ENCODE assay signal across 9 cellular contexts in the genomic region with DNA sequence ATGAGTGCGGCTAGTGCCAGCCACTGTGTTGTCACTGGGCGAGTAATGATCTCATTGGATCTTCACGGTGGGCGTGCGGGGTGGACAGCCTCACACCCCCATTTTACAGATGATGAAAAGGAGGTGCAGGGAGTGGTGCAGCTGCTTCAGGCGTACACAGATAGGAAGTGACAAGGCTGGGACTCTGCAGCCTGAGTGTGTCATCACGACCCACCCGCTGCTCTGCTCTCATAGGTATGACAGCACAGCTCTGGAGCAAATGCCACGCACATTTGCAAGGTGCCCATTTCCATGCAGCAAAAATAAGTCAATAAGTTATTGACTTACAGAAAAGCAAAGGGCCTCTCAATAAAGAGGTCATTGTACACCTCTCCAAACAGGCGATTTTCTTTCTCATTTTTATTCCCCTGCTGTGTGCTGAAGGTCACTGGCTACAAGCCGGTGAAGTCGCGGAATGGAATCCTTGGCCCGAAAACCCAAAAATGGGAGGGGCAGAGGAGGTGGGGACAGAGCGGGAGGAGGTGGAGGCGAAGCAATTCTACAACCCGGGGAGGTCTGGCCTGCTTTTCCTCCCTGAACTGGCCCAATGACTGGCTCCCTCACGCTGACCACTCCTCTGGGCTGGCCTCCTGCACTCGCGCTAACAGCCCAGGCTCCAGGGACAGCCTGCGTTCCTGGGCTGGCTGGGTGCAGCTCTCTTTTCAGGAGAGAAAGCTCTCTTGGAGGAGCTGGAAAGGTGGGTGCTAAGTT. TPM values are rescaled to one million over a fixed set of nuclear protein-coding genes. Genes with fewer than 3 reads are reported as not detected.
A peak's percentile ranks its signal among the peaks of the same experiment; 100 is the strongest.
DNase-seq lines count a peak whose midpoint lies in the region; ATAC-seq lines count a peak whose summit lies in the region.
"Had no signal": no experiment of that assay in that cellular context is flagged by ENCODE, and none has a peak within 500 bp of the region (broad histone marks: within the 10 kb centered on the region; RNA-seq: fewer than 3 reads in every experiment).

A gene with protein sequence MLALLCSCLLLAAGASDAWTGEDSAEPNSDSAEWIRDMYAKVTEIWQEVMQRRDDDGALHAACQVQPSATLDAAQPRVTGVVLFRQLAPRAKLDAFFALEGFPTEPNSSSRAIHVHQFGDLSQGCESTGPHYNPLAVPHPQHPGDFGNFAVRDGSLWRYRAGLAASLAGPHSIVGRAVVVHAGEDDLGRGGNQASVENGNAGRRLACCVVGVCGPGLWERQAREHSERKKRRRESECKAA (plus strand): TSS at position 658 of the 750 bp plus-strand sequence. CDS start 3,949 bp downstream, outside the sequence.

- intact Hi-C loops in dendritic cell treated with granulocyte-macrophage colony-stimulating factor and Interleukin-4, amounts not matched to agents 40 ng/mL and 50 ng/mL, for 4 days (cut with micrococcal nuclease), result loop anchor here (10.0 kb wide), 1 partner anchor 190 kb away; no protein-coding TSS in a partner anchor
- intact Hi-C loops in activated CD4-positive, alpha-beta T cell treated with anti-CD3 and anti-CD28 coated beads for 36 hours (cut with DNase I, micrococcal nuclease), result no loop called here

- no peaks in the 10 kb centered on the region for H3K36me3 Mint-ChIP-seq in dendritic cell treated with granulocyte-macrophage colony-stimulating factor and Interleukin-4, amounts not matched to agents 40 ng/mL and 50 ng/mL, for 4 days (ENCODE audit: low read depth)
- H3K36me3 Mint-ChIP-seq in activated naive CD4-positive, alpha-beta T cell treated with anti-CD3 and anti-CD28 coated beads, Interleukin-2, amount 10 ng/mL, durations not matched to agents 7 days and 5 days, result no peaks in the 10 kb centered on the region
- H3K36me3 Mint-ChIP-seq in activated CD4-positive, alpha-beta T cell treated with anti-CD3 and anti-CD28 coated beads for 36 hours (ENCODE audit: low read depth), result no peaks in the 10 kb centered on the region

- ATAC-seq in left lobe of liver (peak; percentile 94), HG03045 (IDR thresholded peaks at IDR 0.05; ENCODE audit: unreplicated experiment) (no peak), HG03135 (IDR thresholded peaks at IDR 0.05; ENCODE audit: unreplicated experiment) (no peak)
- no peak for ATAC-seq in activated CD4-positive, alpha-beta T cell treated with anti-CD3 and anti-CD28 coated beads for 36 hours

- peak within 1 kb of the TSS; percentile 13 for H3K27ac ChIP-seq in temporal lobe (ENCODE audit: low read depth, low read length)
- H3K27ac ChIP-seq: HL-60 had no signal

- H3K9me3 Mint-ChIP-seq in dendritic cell treated with granulocyte-macrophage colony-stimulating factor and Interleukin-4, amounts not matched to agents 40 ng/mL and 50 ng/mL, for 4 days, result no peaks in the 10 kb centered on the region
- H3K9me3 Mint-ChIP-seq in activated naive CD4-positive, alpha-beta T cell treated with anti-CD3 and anti-CD28 coated beads, Interleukin-2, amount 10 ng/mL, durations not matched to agents 7 days and 5 days, result no peaks in the 10 kb centered on the region
- H3K9me3 Mint-ChIP-seq in activated CD4-positive, alpha-beta T cell treated with anti-CD3 and anti-CD28 coated beads for 36 hours (ENCODE audit: low read depth), result no peaks in the 10 kb centered on the region

- peak within 1 kb of the TSS; percentile 64 for H3K27ac Mint-ChIP-seq in dendritic cell treated with granulocyte-macrophage colony-stimulating factor and Interleukin-4, amounts not matched to agents 40 ng/mL and 50 ng/mL, for 4 days
- H3K27ac Mint-ChIP-seq in activated naive CD4-positive, alpha-beta T cell treated with anti-CD3 and anti-CD28 coated beads, Interleukin-2, amount 10 ng/mL, durations not matched to agents 7 days and 5 days, result no peak within 1 kb of the TSS
- H3K27ac Mint-ChIP-seq in activated CD4-positive, alpha-beta T cell treated with anti-CD3 and anti-CD28 coated beads for 36 hours, result no peak within 1 kb of the TSS

- CTCF ChIA-PET in activated naive CD4-positive, alpha-beta T cell treated with anti-CD3 and anti-CD28 coated beads, Interleukin-2, amount 10 ng/mL, durations not matched to agents 7 days and 5 days (lab: Charles Lee), result no interaction called here
- CTCF ChIA-PET in activated CD4-positive, alpha-beta T cell treated with anti-CD3 and anti-CD28 coated beads for 36 hours (lab: Charles Lee), result no interaction called here

- H3K4me3 Mint-ChIP-seq in dendritic cell treated with granulocyte-macrophage colony-stimulating factor and Interleukin-4, amounts not matched to agents 40 ng/mL and 50 ng/mL, for 4 days, result peak within 1 kb of the TSS; percentile 24
- H3K4me3 Mint-ChIP-seq in activated naive CD4-positive, alpha-beta T cell treated with anti-CD3 and anti-CD28 coated beads, Interleukin-2, amount 10 ng/mL, durations not matched to agents 7 days and 5 days, result no peak within 1 kb of the TSS
- no peak within 1 kb of the TSS for H3K4me3 Mint-ChIP-seq in activated CD4-positive, alpha-beta T cell treated with anti-CD3 and anti-CD28 coated beads for 36 hours

- POLR2A ChIA-PET in activated CD4-positive, alpha-beta T cell treated with anti-CD3 and anti-CD28 coated beads for 36 hours (lab: Charles Lee), result no interaction called here

- peak; percentile 68 for DNase-seq in HuH-7 (ENCODE audit: low spot score)
- DNase-seq in left lobe of liver (ENCODE audit: low spot score), result peak; percentile 74
- DNase-seq in activated naive CD4-positive, alpha-beta T cell treated with anti-CD3 and anti-CD28 coated beads, Interleukin-2, amount 10 ng/mL, durations not matched to agents 7 days and 5 days, result no peak
- DNase-seq in activated CD4-positive, alpha-beta T cell treated with anti-CD3 and anti-CD28 coated beads for 36 hours, result no peak

- H3K4me1 Mint-ChIP-seq in dendritic cell treated with granulocyte-macrophage colony-stimulating factor and Interleukin-4, amounts not matched to agents 40 ng/mL and 50 ng/mL, for 4 days (ENCODE audit: low read depth), result peaks cover 34% of the 10 kb centered on the region
- H3K4me1 Mint-ChIP-seq in activated naive CD4-positive, alpha-beta T cell treated with anti-CD3 and anti-CD28 coated beads, Interleukin-2, amount 10 ng/mL, durations not matched to agents 7 days and 5 days, result no peaks in the 10 kb centered on the region
- no peaks in the 10 kb centered on the region for H3K4me1 Mint-ChIP-seq in activated CD4-positive, alpha-beta T cell treated with anti-CD3 and anti-CD28 coated beads for 36 hours

- peaks cover 45% of the 10 kb centered on the region for H3K27me3 Mint-ChIP-seq in dendritic cell treated with granulocyte-macrophage colony-stimulating factor and Interleukin-4, amounts not matched to agents 40 ng/mL and 50 ng/mL, for 4 days
- H3K27me3 Mint-ChIP-seq in activated naive CD4-positive, alpha-beta T cell treated with anti-CD3 and anti-CD28 coated beads, Interleukin-2, amount 10 ng/mL, durations not matched to agents 7 days and 5 days, result peaks cover 35% of the 10 kb centered on the region
- H3K27me3 Mint-ChIP-seq in activated CD4-positive, alpha-beta T cell treated with anti-CD3 and anti-CD28 coated beads for 36 hours, result peaks cover 24% of the 10 kb centered on the region

RNA-seq across cellular contexts. Expression of the gene that starts here (rescaled TPM):
- total RNA-seq in left lobe of liver (2.9 TPM), temporal lobe (under 0.01 TPM)
- total RNA-seq in activated CD4-positive, alpha-beta T cell treated with anti-CD3 and anti-CD28 coated beads for 36 hours, result not detected

Comparison
In these comparisons a context has a peak if more than half of its experiments do, and no peak if none do; other contexts are left out.
1. DNase-seq: peak in HuH-7 (single experiment) and left lobe of liver (single experiment); none in activated naive CD4-positive, alpha-beta T cell treated with anti-CD3 and anti-CD28 coated beads, Interleukin-2, amount 10 ng/mL, durations not matched to agents 7 days and 5 days (single experiment) and activated CD4-positive, alpha-beta T cell treated with anti-CD3 and anti-CD28 coated beads for 36 hours (single experiment).